In the genomic region with DNA sequence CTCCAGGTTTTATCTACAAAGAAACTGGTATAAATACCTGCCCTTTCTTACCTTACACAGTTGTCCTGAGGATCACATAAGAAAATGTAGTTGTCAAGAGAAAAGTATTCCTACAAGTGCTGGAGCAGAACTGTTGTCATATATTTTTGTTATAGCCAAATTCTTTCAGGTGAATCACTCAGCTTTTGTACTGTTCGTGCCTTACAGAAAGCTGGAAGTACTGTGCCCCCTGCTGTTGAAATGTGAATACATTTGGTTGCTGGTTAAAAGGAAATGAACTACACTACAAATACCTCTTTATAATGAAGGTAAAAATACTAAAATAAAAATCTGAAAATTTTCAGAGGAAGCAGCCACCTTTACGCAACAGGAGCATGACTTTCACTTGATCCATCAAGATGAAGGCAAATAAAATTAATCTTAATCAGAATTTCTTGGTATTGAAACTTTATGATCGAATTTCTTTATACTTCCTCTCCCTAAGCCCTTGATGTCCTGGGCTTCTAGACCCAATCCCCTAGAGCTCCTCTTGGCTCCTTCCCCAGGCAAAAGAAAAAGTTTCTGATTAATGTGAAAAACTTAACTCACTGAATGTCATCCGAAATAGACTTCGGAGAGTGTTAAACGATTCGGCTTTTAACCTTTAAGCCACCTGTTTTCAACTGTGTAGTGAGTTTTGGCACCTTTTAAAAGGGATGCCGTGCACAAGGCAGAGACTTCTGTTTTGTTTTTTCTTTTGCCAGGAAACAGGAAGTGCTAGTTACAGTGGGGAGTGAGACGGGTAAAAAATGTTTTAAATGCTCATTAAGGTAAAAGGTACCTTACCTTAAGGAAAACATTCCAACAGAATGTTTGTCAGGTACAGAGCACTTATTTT, we compare ENCODE assay signal across 1 cellular context.
TF ChIP-seq lines count a peak whose summit lies in the region.

No MANE protein-coding gene starts in this region.

TF ChIP-seq in WTC11, 78 proteins besides CTCF, POLR2A, EP300 and RAD21 (continued from another document):
- TF ChIP-seq, protein P1, sequence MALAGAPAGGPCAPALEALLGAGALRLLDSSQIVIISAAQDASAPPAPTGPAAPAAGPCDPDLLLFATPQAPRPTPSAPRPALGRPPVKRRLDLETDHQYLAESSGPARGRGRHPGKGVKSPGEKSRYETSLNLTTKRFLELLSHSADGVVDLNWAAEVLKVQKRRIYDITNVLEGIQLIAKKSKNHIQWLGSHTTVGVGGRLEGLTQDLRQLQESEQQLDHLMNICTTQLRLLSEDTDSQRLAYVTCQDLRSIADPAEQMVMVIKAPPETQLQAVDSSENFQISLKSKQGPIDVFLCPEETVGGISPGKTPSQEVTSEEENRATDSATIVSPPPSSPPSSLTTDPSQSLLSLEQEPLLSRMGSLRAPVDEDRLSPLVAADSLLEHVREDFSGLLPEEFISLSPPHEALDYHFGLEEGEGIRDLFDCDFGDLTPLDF (CRISPR knock-in tag; IDR thresholded peaks at IDR 0.05): no peak
- TF ChIP-seq, protein P2, sequence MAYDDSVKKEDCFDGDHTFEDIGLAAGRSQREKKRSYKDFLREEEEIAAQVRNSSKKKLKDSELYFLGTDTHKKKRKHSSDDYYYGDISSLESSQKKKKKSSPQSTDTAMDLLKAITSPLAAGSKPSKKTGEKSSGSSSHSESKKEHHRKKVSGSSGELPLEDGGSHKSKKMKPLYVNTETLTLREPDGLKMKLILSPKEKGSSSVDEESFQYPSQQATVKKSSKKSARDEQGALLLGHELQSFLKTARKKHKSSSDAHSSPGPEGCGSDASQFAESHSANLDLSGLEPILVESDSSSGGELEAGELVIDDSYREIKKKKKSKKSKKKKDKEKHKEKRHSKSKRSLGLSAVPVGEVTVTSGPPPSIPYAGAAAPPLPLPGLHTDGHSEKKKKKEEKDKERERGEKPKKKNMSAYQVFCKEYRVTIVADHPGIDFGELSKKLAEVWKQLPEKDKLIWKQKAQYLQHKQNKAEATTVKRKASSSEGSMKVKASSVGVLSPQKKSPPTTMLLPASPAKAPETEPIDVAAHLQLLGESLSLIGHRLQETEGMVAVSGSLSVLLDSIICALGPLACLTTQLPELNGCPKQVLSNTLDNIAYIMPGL (CRISPR knock-in tag; IDR thresholded peaks at IDR 0.05): no peak
- TF ChIP-seq CREM (CRISPR knock-in tag; IDR thresholded peaks at IDR 0.05) (no peak), PRRX2 (CRISPR knock-in tag; IDR thresholded peaks at IDR 0.05) (no peak)
- TF ChIP-seq, protein P3, sequence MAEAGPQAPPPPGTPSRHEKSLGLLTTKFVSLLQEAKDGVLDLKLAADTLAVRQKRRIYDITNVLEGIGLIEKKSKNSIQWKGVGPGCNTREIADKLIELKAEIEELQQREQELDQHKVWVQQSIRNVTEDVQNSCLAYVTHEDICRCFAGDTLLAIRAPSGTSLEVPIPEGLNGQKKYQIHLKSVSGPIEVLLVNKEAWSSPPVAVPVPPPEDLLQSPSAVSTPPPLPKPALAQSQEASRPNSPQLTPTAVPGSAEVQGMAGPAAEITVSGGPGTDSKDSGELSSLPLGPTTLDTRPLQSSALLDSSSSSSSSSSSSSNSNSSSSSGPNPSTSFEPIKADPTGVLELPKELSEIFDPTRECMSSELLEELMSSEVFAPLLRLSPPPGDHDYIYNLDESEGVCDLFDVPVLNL (CRISPR knock-in tag; IDR thresholded peaks at IDR 0.05; ENCODE audit: borderline replicate concordance, low read depth): no peak
- TF ChIP-seq, protein P4, sequence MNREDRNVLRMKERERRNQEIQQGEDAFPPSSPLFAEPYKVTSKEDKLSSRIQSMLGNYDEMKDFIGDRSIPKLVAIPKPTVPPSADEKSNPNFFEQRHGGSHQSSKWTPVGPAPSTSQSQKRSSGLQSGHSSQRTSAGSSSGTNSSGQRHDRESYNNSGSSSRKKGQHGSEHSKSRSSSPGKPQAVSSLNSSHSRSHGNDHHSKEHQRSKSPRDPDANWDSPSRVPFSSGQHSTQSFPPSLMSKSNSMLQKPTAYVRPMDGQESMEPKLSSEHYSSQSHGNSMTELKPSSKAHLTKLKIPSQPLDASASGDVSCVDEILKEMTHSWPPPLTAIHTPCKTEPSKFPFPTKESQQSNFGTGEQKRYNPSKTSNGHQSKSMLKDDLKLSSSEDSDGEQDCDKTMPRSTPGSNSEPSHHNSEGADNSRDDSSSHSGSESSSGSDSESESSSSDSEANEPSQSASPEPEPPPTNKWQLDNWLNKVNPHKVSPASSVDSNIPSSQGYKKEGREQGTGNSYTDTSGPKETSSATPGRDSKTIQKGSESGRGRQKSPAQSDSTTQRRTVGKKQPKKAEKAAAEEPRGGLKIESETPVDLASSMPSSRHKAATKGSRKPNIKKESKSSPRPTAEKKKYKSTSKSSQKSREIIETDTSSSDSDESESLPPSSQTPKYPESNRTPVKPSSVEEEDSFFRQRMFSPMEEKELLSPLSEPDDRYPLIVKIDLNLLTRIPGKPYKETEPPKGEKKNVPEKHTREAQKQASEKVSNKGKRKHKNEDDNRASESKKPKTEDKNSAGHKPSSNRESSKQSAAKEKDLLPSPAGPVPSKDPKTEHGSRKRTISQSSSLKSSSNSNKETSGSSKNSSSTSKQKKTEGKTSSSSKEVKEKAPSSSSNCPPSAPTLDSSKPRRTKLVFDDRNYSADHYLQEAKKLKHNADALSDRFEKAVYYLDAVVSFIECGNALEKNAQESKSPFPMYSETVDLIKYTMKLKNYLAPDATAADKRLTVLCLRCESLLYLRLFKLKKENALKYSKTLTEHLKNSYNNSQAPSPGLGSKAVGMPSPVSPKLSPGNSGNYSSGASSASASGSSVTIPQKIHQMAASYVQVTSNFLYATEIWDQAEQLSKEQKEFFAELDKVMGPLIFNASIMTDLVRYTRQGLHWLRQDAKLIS (CRISPR knock-in tag; IDR thresholded peaks at IDR 0.05; ENCODE audit: borderline replicate concordance): no peak
